8 cellular contexts compared by ENCODE assay signal in genomic region chr12:13661005-13661887, GRCh38.
DNase-seq lines count a peak whose midpoint lies in the region; ATAC-seq and TF ChIP-seq lines count a peak whose summit lies in the region.

No MANE protein-coding gene starts in this region.

- intact Hi-C loops in Caco-2 (cut with micrococcal nuclease; ENCODE audit: unreplicated experiment): loop anchor here (1.0 kb wide), 3 partner anchors 299 to 506 kb away; no protein-coding TSS in a partner anchor
- intact Hi-C loops in IMR-90 (cut with micrococcal nuclease): loop anchor here (1.0 kb wide), 2 partner anchors 383 to 406 kb away; no protein-coding TSS in a partner anchor
- intact Hi-C loops in upper lobe of right lung (cut with DNase I): no loop called here

- TF ChIP-seq CTCF in Caco-2 (IDR thresholded peaks at IDR 0.05; ENCODE audit: insufficient read depth in 1 of 2, low read depth in 1 of 2, low read length in 1 of 2, severe bottlenecking in 1 of 2, unreplicated experiment in 1 of 2): peak; percentile 94 to 97
- TF ChIP-seq CTCF in IMR-90 (conservative IDR thresholded peaks at IDR 0.05; ENCODE audit: low read depth, low read length): peak; percentile 65
- TF ChIP-seq CTCF in epithelial cell of proximal tubule (conservative IDR thresholded peaks at IDR 0.05; ENCODE audit: low read depth, low read length): peak; percentile 90
- TF ChIP-seq CTCF in upper lobe of right lung (IDR thresholded peaks at IDR 0.05): peak; percentile 82

- H3K9me3 ChIP-seq in Caco-2 (no peaks in the 10 kb centered on the region), IMR-90 (ENCODE audit: control insufficient read depth, insufficient read depth, low read length) (no peaks in the 10 kb centered on the region), upper lobe of right lung (no peaks in the 10 kb centered on the region)

- H3K23ac ChIP-seq in IMR-90 (ENCODE audit: low read depth, low read length): no peak overlapping the region

- H4K5ac ChIP-seq in IMR-90 (ENCODE audit: low read depth, low read length): no peak overlapping the region

- H3K27ac ChIP-seq in IMR-90 (ENCODE audit: insufficient read depth, low read length): no peak overlapping the region
- H3K27ac ChIP-seq in upper lobe of right lung: no peak overlapping the region

- peak; percentile 93 for ATAC-seq in IMR-90 (ENCODE audit: low read depth)
- peak; percentile 88 for ATAC-seq in upper lobe of right lung

- no peak overlapping the region for H3K27ac Mint-ChIP-seq in Caco-2 (ENCODE audit: unreplicated experiment)
- no peak overlapping the region for H3K27ac Mint-ChIP-seq in immature natural killer cell

- no peak overlapping the region for H4K91ac ChIP-seq in IMR-90 (ENCODE audit: insufficient read depth, low read depth, low read length)

- no peak overlapping the region for H2BK20ac ChIP-seq in IMR-90 (ENCODE audit: low read depth, low read length)

- H3K9ac ChIP-seq in IMR-90 (ENCODE audit: low read depth, low read length): no peak overlapping the region

- no peak overlapping the region for H3K4ac ChIP-seq in IMR-90 (ENCODE audit: low read depth, low read length)

- H3K4me1 Mint-ChIP-seq in Caco-2 (ENCODE audit: low read depth, unreplicated experiment) (no peaks in the 10 kb centered on the region), immature natural killer cell (no peaks in the 10 kb centered on the region)

- H3K27me3 Mint-ChIP-seq in Caco-2 (ENCODE audit: insufficient read depth, unreplicated experiment): no peaks in the 10 kb centered on the region
- peaks cover 2 to 10% (median 3%) of the 10 kb centered on the region in 3 donors for H3K27me3 Mint-ChIP-seq in immature natural killer cell (ENCODE audit: low read depth in 3 of 3)

- dilution Hi-C loops in IMR-90 (cut with HindIII; ENCODE audit: low sequenced_read_pairs, unreplicated experiment): no loop called here

- H3K14ac ChIP-seq in IMR-90 (replicated peaks; ENCODE audit: low read depth, low read length): no peak overlapping the region

- no peak overlapping the region for H2AFZ ChIP-seq in IMR-90 (replicated peaks; ENCODE audit: low read length, poor library complexity)

- no peaks in the 10 kb centered on the region for H3K79me1 ChIP-seq in IMR-90 (ENCODE audit: low read depth in 1 of 2, low read length in 2 of 2)

- no peaks in the 10 kb centered on the region for H3K4me1 ChIP-seq in Caco-2
- no peaks in the 10 kb centered on the region for H3K4me1 ChIP-seq in IMR-90 (ENCODE audit: control insufficient read depth, insufficient read depth, low read length)
- no peaks in the 10 kb centered on the region for H3K4me1 ChIP-seq in upper lobe of right lung

- no peaks in the 10 kb centered on the region for H3K36me3 Mint-ChIP-seq in Caco-2 (ENCODE audit: insufficient read depth, unreplicated experiment)
- H3K36me3 Mint-ChIP-seq in immature natural killer cell: no peaks in the 10 kb centered on the region

- no peaks in the 10 kb centered on the region for H3K9me3 Mint-ChIP-seq in Caco-2 (ENCODE audit: unreplicated experiment)
- peaks cover 0 to 8% (median 0%) of the 10 kb centered on the region in 6 donors for H3K9me3 Mint-ChIP-seq in immature natural killer cell

- H3K4me3 ChIP-seq in Caco-2 (ENCODE audit: low read depth, low read length) (no peak overlapping the region), IMR-90 (ENCODE audit: insufficient read depth, low read depth, low read length) (no peak overlapping the region), epithelial cell of proximal tubule (ENCODE audit: low read depth, low read length) (no peak overlapping the region), upper lobe of right lung (no peak overlapping the region)

- no peak overlapping the region for H2AK5ac ChIP-seq in IMR-90 (ENCODE audit: low read depth, low read length)

- H2AK9ac ChIP-seq in IMR-90 (replicated peaks; ENCODE audit: low read depth, low read length, poor library complexity): no peak overlapping the region

- BruUV-seq in Caco-2 (replicated peaks; lab: Mats Ljungman, UMichigan) (no TSS peak), IMR-90 (replicated peaks; lab: Mats Ljungman, UMichigan) (no TSS peak)

- TF ChIP-seq POLR2A in IMR-90 (IDR thresholded peaks at IDR 0.05; ENCODE audit: low read depth, low read length): no peak

- no peak overlapping the region for H2BK5ac ChIP-seq in IMR-90 (ENCODE audit: low read depth, low read length, poor library complexity, severe bottlenecking)

- peak; percentile 60 to 67 for DNase-seq in Caco-2
- DNase-seq in GM19238 (ENCODE audit: insufficient read length, low spot score): peak; percentile 8
- peak; percentile 47 for DNase-seq in IMR-90
- peak; percentile 79 for DNase-seq in SK-MEL-5 (ENCODE audit: low read depth, low spot score)
- DNase-seq in epithelial cell of proximal tubule (ENCODE audit: low read depth): no peak
- peak; percentile 71 for DNase-seq in midbrain (lab: John Stamatoyannopoulos, UW)
- no peak for DNase-seq in upper lobe of right lung
- no peak for DNase-seq in immature natural killer cell

- H3K27me3 ChIP-seq in Caco-2 (replicated peaks; ENCODE audit: control insufficient read depth, insufficient read depth, low read length) (no peaks in the 10 kb centered on the region), IMR-90 (ENCODE audit: control insufficient read depth, insufficient read depth, low read length) (no peaks in the 10 kb centered on the region), upper lobe of right lung (no peaks in the 10 kb centered on the region)

- no peak overlapping the region for H3K56ac ChIP-seq in IMR-90 (ENCODE audit: extremely low read depth, insufficient read depth, low read length)

- H2BK15ac ChIP-seq in IMR-90 (ENCODE audit: low read depth, low read length): no peak overlapping the region

- in situ Hi-C loops in IMR-90 (cut with MboI; ENCODE audit: low sequenced_read_pairs): no loop called here
- in situ Hi-C loops in SK-MEL-5 (cut with HindIII; ENCODE audit: low pct_unique_long_range_greater_than_20kb, low sequenced_read_pairs): no loop called here

- no peaks in the 10 kb centered on the region for H4K20me1 ChIP-seq in IMR-90 (ENCODE audit: insufficient read depth, low read length)

- POLR2A ChIA-PET in Caco-2 (lab: Charles Lee): no interaction called here
- POLR2A ChIA-PET in IMR-90 (lab: Charles Lee; ENCODE audit: unreplicated experiment): no interaction called here

- TF ChIP-seq RAD21 in IMR-90 (IDR thresholded peaks at IDR 0.05; ENCODE audit: low read length): peak; percentile 59

- H3K4me3 Mint-ChIP-seq in Caco-2 (ENCODE audit: unreplicated experiment): no peak overlapping the region
- H3K4me3 Mint-ChIP-seq in immature natural killer cell: no peak overlapping the region

- no peak overlapping the region for H3K4me2 ChIP-seq in IMR-90 (ENCODE audit: low read depth, low read length)

- no peaks in the 10 kb centered on the region for H3K9me1 ChIP-seq in IMR-90 (ENCODE audit: insufficient read depth, low read length)

- H3K18ac ChIP-seq in IMR-90 (ENCODE audit: low read depth, low read length): no peak overlapping the region

- CTCF ChIA-PET in Caco-2 (lab: Charles Lee): interaction anchor here (0.6 to 1.6 kb wide), 8 partner anchors 9 to 406 kb away, joined by 3 to 13 read pairs (median 4); no protein-coding TSS in a partner anchor
- CTCF ChIA-PET in IMR-90 (lab: Yijun Ruan, JAX): interaction anchor here (0.7 to 1.5 kb wide), 4 partner anchors 16 to 384 kb away, joined by 3 to 4 read pairs (median 4); no protein-coding TSS in a partner anchor

- H3K36me3 ChIP-seq in Caco-2 (ENCODE audit: control insufficient read depth, insufficient read depth, low read length) (no peaks in the 10 kb centered on the region), IMR-90 (ENCODE audit: control insufficient read depth, insufficient read depth, low read length) (no peaks in the 10 kb centered on the region), upper lobe of right lung (no peaks in the 10 kb centered on the region)

- H4K8ac ChIP-seq in IMR-90 (ENCODE audit: low read depth in 2 of 2, low read length in 2 of 2): no peak overlapping the region

- H2BK120ac ChIP-seq in IMR-90 (ENCODE audit: low read depth, low read length): no peak overlapping the region

- 7% methylated on average over 3 of the region's 11 CpGs; no CpG with 5 or more reads in 1 of the 2 experiments for WGBS in IMR-90 (ENCODE audit: extremely low coverage in 2 of 2, insufficient read length in 1 of 2), 2 experiments

TF ChIP-seq in IMR-90, 13 proteins besides CTCF, POLR2A, EP300 and RAD21:
- no peak for TF ChIP-seq CHD1 (IDR thresholded peaks at IDR 0.05; ENCODE audit: low read depth, low read length)
- TF ChIP-seq MAZ (IDR thresholded peaks at IDR 0.05; ENCODE audit: borderline replicate concordance, low read depth, low read length): no peak
- TF ChIP-seq SMC3 (IDR thresholded peaks at IDR 0.05; ENCODE audit: low read depth, low read length): peak; percentile 45
- no peak for TF ChIP-seq RCOR1 (IDR thresholded peaks at IDR 0.05; ENCODE audit: insufficient replicate concordance, low read length)
- no peak for TF ChIP-seq NFE2L2 (IDR thresholded peaks at IDR 0.05; ENCODE audit: low read depth, low read length)
- TF ChIP-seq MXI1 (IDR thresholded peaks at IDR 0.05; ENCODE audit: borderline replicate concordance, low read depth, low read length): no peak
- TF ChIP-seq CEBPB (IDR thresholded peaks at IDR 0.05; ENCODE audit: low read depth, low read length): no peak

Comparison
In these comparisons a context has a peak if more than half of its experiments do, and no peak if none do; other contexts are left out.
1. DNase-seq: peak in Caco-2 (2 of 2), GM19238 (single experiment), IMR-90 (single experiment), SK-MEL-5 (single experiment) and midbrain (single experiment); none in epithelial cell of proximal tubule (single experiment), upper lobe of right lung (single experiment) and immature natural killer cell (0 of 3).
2. Peak in every context shown above with its lines, with median percentiles within 50 percentile points of each other: CTCF ChIP-seq.